9 cellular contexts compared by ENCODE assay signal in the genomic region with DNA sequence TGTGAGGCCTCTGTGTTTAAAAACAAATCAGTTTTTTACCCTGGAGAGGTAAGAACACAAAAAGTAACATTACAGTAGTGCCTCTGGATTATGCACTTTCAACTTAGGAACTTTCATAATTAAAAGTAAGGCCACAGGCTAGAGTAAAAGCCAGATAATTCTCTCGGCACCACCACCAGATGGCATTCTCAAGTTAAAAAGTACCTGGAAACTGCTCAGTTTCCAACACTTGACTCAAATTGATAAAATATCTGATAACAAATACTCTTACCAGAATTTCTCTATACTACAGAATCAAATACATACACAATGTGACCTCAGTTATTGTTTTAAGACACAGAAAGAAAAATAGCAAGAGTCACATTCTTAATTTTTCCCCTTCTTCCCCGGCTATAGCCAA. TPM values are rescaled to one million over a fixed set of nuclear protein-coding genes. Genes with fewer than 3 reads are reported as not detected.
DNase-seq lines count a peak whose midpoint lies in the region; ATAC-seq and TF ChIP-seq lines count a peak whose summit lies in the region.
"Had no signal": no experiment of that assay in that cellular context is flagged by ENCODE, and none has a peak within 500 bp of the region (broad histone marks: within the 10 kb centered on the region; RNA-seq: fewer than 3 reads in every experiment).

No MANE protein-coding gene starts in this region.

- H3K4me2 ChIP-seq in H9 (ENCODE audit: insufficient read depth, insufficient read length, low read length): no peak overlapping the region
- no peak overlapping the region for H3K4me2 ChIP-seq in neural cell (ENCODE audit: low read length)

- no peak overlapping the region for H3T11ph ChIP-seq in H9 (ENCODE audit: low read length)

- no peak overlapping the region for H3K4me3 ChIP-seq in neural cell (ENCODE audit: low read length)

- H2BK20ac ChIP-seq in H9 (ENCODE audit: low read depth, low read length, poor library complexity, severe bottlenecking): no peak overlapping the region

- no peak overlapping the region for H3K14ac ChIP-seq in H9 (ENCODE audit: insufficient read depth, low read length)

- no peak overlapping the region for H3K56ac ChIP-seq in H9 (ENCODE audit: insufficient read length, low read depth, low read length)

- H3K4me1 ChIP-seq in H9 (ENCODE audit: insufficient read depth, low read length): no peaks in the 10 kb centered on the region

- no peak overlapping the region for H4K91ac ChIP-seq in H9 (ENCODE audit: insufficient read length, low read depth, low read length)

- POLR2A ChIA-PET in RWPE1 (lab: Yijun Ruan, JAX; ENCODE audit: low non-redundant PET): no interaction called here

- H3K27me3 Mint-ChIP-seq in H9 (ENCODE audit: low read depth): no peaks in the 10 kb centered on the region

- no peaks in the 10 kb centered on the region for H3F3A ChIP-seq in neural cell (ENCODE audit: insufficient read depth, low read length, poor library complexity, severe bottlenecking)

- TF ChIP-seq CTCF in H9 (conservative IDR thresholded peaks at IDR 0.05): peak; percentile 64
- peak; percentile 41 for TF ChIP-seq CTCF in RWPE1 (conservative IDR thresholded peaks at IDR 0.05; ENCODE audit: low read depth)
- TF ChIP-seq CTCF in neural cell (IDR thresholded peaks at IDR 0.05; ENCODE audit: poor library complexity, severe bottlenecking): peak; percentile 63

- H2BK12ac ChIP-seq in H9 (ENCODE audit: insufficient read length, low read depth, low read length): no peak overlapping the region

- H2BK5ac ChIP-seq in H9 (ENCODE audit: insufficient read length, low read length): no peak overlapping the region

- H3K79me2 ChIP-seq in H9 (ENCODE audit: insufficient read depth, low read length) (no peaks in the 10 kb centered on the region), neural cell (replicated peaks; ENCODE audit: insufficient read depth, low read length) (no peaks in the 10 kb centered on the region)

- H3K9ac ChIP-seq in H9 (ENCODE audit: extremely low read depth, insufficient read length, low read length): no peak overlapping the region
- H3K9ac ChIP-seq in neural cell (ENCODE audit: low read length): no peak overlapping the region

- peak; percentile 21 for DNase-seq in NCI-H1105 treated with DMSO at 0.1 percent for 48 hours (lab: John Stamatoyannopoulos, UW)
- DNase-seq in NCI-H1105 (lab: John Stamatoyannopoulos, UW): no peak
- DNase-seq in H9: no peak
- peak; percentile 30 for DNase-seq in RWPE1 (ENCODE audit: low spot score)
- DNase-seq in effector CD8-positive, alpha-beta T cell (lab: John Stamatoyannopoulos, UW): peak; percentile 7
- no peak for DNase-seq in NOMO-1 treated with dmso at 0.1 percent for 144 hours (lab: John Stamatoyannopoulos, UW; ENCODE audit: unreplicated experiment)
- DNase-seq: right cardiac atrium had no signal

- no peaks in the 10 kb centered on the region for H3K9me3 Mint-ChIP-seq in H9

- H2AK5ac ChIP-seq in H9 (ENCODE audit: insufficient read length, low read length): no peak overlapping the region

- H2AFZ ChIP-seq in H9 (ENCODE audit: low read length) (no peak overlapping the region), neural cell (ENCODE audit: low read depth, low read length) (no peak overlapping the region)

- H3K9me3 ChIP-seq in H9 (ENCODE audit: control insufficient read depth, low read depth, low read length): no peaks in the 10 kb centered on the region
- H3K9me3 ChIP-seq in neural cell (ENCODE audit: low read length): no peaks in the 10 kb centered on the region

- no peak overlapping the region for H3K27ac ChIP-seq in H9 (ENCODE audit: insufficient read length, low read depth, low read length)
- no peak overlapping the region for H3K27ac ChIP-seq in RWPE1
- H3K27ac ChIP-seq in neural cell (ENCODE audit: low read length): no peak overlapping the region

- no peaks in the 10 kb centered on the region for H3K4me1 Mint-ChIP-seq in H9

- peak; percentile 62 for TF ChIP-seq RAD21 in neural cell (conservative IDR thresholded peaks at IDR 0.05)

- H3K36me3 Mint-ChIP-seq in H9 (ENCODE audit: insufficient read depth in 1 of 3, low read depth in 3 of 3): peaks cover 1 to 27% (median 10%) of the 10 kb centered on the region in 3 experiments; a peak in 4 of 7 replicates

- no peak overlapping the region for H3K23ac ChIP-seq in H9 (ENCODE audit: insufficient read length, low read depth, low read length)

- no peak overlapping the region for H2BK15ac ChIP-seq in H9 (ENCODE audit: low read depth, low read length)

- no peak overlapping the region for H3K4me3 Mint-ChIP-seq in H9

- ATAC-seq in HG02588 (IDR thresholded peaks at IDR 0.05; ENCODE audit: unreplicated experiment): no peak

- no peak overlapping the region for H3K18ac ChIP-seq in H9 (ENCODE audit: insufficient read length, low read depth, low read length)

- no CpG with 5 or more reads among the region's 2 CpGs for WGBS in H9 (ENCODE audit: extremely low coverage, insufficient read length, low lambda C conversion rate)

- no peaks in the 10 kb centered on the region for H3K23me2 ChIP-seq in H9 (ENCODE audit: insufficient read length, low read depth, low read length, poor library complexity, severe bottlenecking)

- no peak overlapping the region for H3K27ac Mint-ChIP-seq in H9

- H4K20me1 ChIP-seq in H9 (ENCODE audit: control insufficient read depth, insufficient read depth, insufficient read length): no peaks in the 10 kb centered on the region
- no peaks in the 10 kb centered on the region for H4K20me1 ChIP-seq in neural cell (ENCODE audit: insufficient read depth)

- H3K27me3 ChIP-seq in H9 (ENCODE audit: insufficient read depth, low read length): no peaks in the 10 kb centered on the region
- no peaks in the 10 kb centered on the region for H3K27me3 ChIP-seq in neural cell (ENCODE audit: insufficient read depth, low read depth, low read length)

- H3K9me2 ChIP-seq in neural cell (ENCODE audit: insufficient read depth, low read length): no peaks in the 10 kb centered on the region

- H4K8ac ChIP-seq in H9 (replicated peaks; ENCODE audit: insufficient read length, low read depth, low read length): no peak overlapping the region

- no peaks in the 10 kb centered on the region for H3K36me3 ChIP-seq in neural cell (ENCODE audit: insufficient read depth, low read length)

- TF ChIP-seq EP300 in neural cell (conservative IDR thresholded peaks at IDR 0.05; ENCODE audit: poor library complexity, severe bottlenecking): no peak

- CTCF ChIA-PET in RWPE1 (lab: Yijun Ruan, JAX): interaction anchor here (1.0 to 1.6 kb wide), 2 partner anchors 117 to 250 kb away, joined by 4 to 5 read pairs; no protein-coding TSS in a partner anchor

- no peak overlapping the region for H4K5ac ChIP-seq in H9 (ENCODE audit: insufficient read length, low read depth, low read length)

- H3K79me1 ChIP-seq in H9 (ENCODE audit: insufficient read depth, low read depth, low read length, poor library complexity, severe bottlenecking): no peaks in the 10 kb centered on the region

- no peak overlapping the region for H3K4ac ChIP-seq in H9 (ENCODE audit: low read depth, low read length)

- H2BK120ac ChIP-seq in H9 (ENCODE audit: low read depth, low read length, poor library complexity, severe bottlenecking): no peak overlapping the region

TF ChIP-seq in neural cell, 6 proteins besides CTCF, POLR2A, EP300 and RAD21:
- TF ChIP-seq TAF1 (IDR thresholded peaks at IDR 0.05; ENCODE audit: low read depth): no peak
- peak; percentile 79 for TF ChIP-seq SMC3 (conservative IDR thresholded peaks at IDR 0.05; ENCODE audit: poor library complexity)
TF ChIP-seq in neural cell: peak in this region for 1.

RNA-seq across cellular contexts. Expression of a gene that starts 19.9 kb away (rescaled TPM):
- total RNA-seq in H9 (2021): 14.6 and 15.3 TPM in 2 replicates
- polyA plus RNA-seq in neural cell: 2.0 and 9.5 TPM in 2 replicates
- 10.0 and 14.9 TPM in 2 replicates for polyA minus RNA-seq in neural cell

RNA-seq across cellular contexts. Expression of a gene that starts 37.3 kb away (rescaled TPM):
- total RNA-seq in H9 (2021): not detected in 2 replicates
- polyA plus RNA-seq in neural cell: 0.08 and 0.22 TPM in 2 replicates
- 0.49 and 1.6 TPM in 2 replicates for polyA minus RNA-seq in neural cell

RNA-seq across cellular contexts. Expression of a gene that starts 53.7 kb away (rescaled TPM):
- total RNA-seq in H9 (2021): 2.0 and 3.7 TPM in 2 replicates
- polyA plus RNA-seq in neural cell: 4.3 and 7.3 TPM in 2 replicates
- 6.6 and 9.4 TPM in 2 replicates for polyA minus RNA-seq in neural cell

Comparison
In these comparisons a context has a peak if more than half of its experiments do, and no peak if none do; other contexts are left out.
1. DNase-seq: peak in NCI-H1105 treated with DMSO at 0.1 percent for 48 hours (single experiment), RWPE1 (single experiment) and effector CD8-positive, alpha-beta T cell (single experiment); none in NCI-H1105 (single experiment), H9 (single experiment) and NOMO-1 treated with dmso at 0.1 percent for 144 hours (single experiment).
2. Peak in every context shown above with its lines, with median percentiles within 50 percentile points of each other: CTCF ChIP-seq.